In the genomic region with DNA sequence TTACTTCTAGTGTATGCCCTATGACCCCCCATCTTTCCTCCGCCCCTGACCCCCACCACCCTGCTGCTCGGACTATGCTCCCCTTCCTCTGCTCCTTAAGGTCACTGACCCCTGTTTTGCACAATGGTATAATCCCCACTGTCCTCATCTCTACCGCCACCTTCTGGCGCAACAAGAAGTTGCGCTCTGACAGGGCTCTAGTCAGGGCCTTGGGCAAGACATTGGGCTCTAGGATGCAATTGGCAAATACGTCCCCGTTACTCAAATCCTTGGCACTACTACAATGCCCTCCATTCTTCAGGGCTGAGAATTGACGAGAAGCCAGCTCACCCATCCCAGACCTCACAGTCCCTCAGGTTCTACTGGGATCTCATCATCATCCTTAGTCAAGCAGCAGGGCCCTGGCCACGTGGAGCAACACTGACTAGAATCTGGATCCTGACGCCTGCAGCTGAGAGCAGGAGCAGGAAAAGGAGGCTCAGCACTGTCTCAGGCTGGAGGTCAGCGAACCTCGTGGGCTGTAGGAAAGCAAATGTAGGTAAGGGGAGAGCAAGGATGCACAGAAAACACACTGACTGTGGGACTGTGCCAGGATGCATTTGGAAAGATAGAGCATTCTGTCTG, we compare ENCODE assay signal across 8 cellular contexts. TPM values are rescaled to one million over a fixed set of nuclear protein-coding genes. Genes with fewer than 3 reads are reported as not detected.
DNase-seq lines count a peak whose midpoint lies in the region; ATAC-seq and TF ChIP-seq lines count a peak whose summit lies in the region.

No MANE protein-coding gene starts in this region.

- ATAC-seq in GM21360 (IDR thresholded peaks at IDR 0.05; ENCODE audit: unreplicated experiment) (peak; percentile 83), HG03520 (IDR thresholded peaks at IDR 0.05; ENCODE audit: unreplicated experiment) (peak; percentile 84), heart left ventricle (peak in 2 of 4 donors; percentile 36 to 44)

- H3K27ac ChIP-seq in heart left ventricle, result no peak overlapping the region
- H3K27ac ChIP-seq in transverse colon, result no peak overlapping the region
- H3K27ac ChIP-seq in ovary, result no peak overlapping the region

- H3K27ac Mint-ChIP-seq in activated CD4-positive, alpha-beta T cell treated with anti-CD3 and anti-CD28 coated beads, Interleukin-2, amount 10 ng/mL, durations not matched to agents 7 days and 5 days, result no peak overlapping the region

- H3K4me1 Mint-ChIP-seq in activated CD4-positive, alpha-beta T cell treated with anti-CD3 and anti-CD28 coated beads, Interleukin-2, amount 10 ng/mL, durations not matched to agents 7 days and 5 days, result no peaks in the 10 kb centered on the region

- TF ChIP-seq EP300 in transverse colon (IDR thresholded peaks at IDR 0.05; ENCODE audit: low read depth), result no peak
- no peak for TF ChIP-seq EP300 in ovary (IDR thresholded peaks at IDR 0.05)

- no peaks in the 10 kb centered on the region for H3K27me3 Mint-ChIP-seq in activated CD4-positive, alpha-beta T cell treated with anti-CD3 and anti-CD28 coated beads, Interleukin-2, amount 10 ng/mL, durations not matched to agents 7 days and 5 days

- in situ Hi-C loops in transverse colon (cut with MboI; ENCODE audit: low pct_ligation_motif_present in 1 of 4, low pct_unique_long_range_greater_than_20kb in 1 of 4, low sequenced_read_pairs in 3 of 4), result no loop called here

- H3K9me3 ChIP-seq in heart left ventricle (no peaks in the 10 kb centered on the region), transverse colon (no peaks in the 10 kb centered on the region), ovary (no peaks in the 10 kb centered on the region)

- POLR2A ChIA-PET in activated CD4-positive, alpha-beta T cell treated with anti-CD3 and anti-CD28 coated beads, Interleukin-2, amount 10 ng/mL, durations not matched to agents 7 days and 5 days (lab: Charles Lee), result no interaction called here

- H3K4me1 ChIP-seq in heart left ventricle, result no peaks in the 10 kb centered on the region
- H3K4me1 ChIP-seq in transverse colon, result no peaks in the 10 kb centered on the region
- no peaks in the 10 kb centered on the region for H3K4me1 ChIP-seq in ovary (ENCODE audit: insufficient read depth)

- H3K4me3 ChIP-seq in heart left ventricle (no peak overlapping the region), transverse colon (no peak overlapping the region), ovary (no peak overlapping the region)

- DNase-seq in activated CD4-positive, alpha-beta T cell treated with anti-CD3 and anti-CD28 coated beads, Interleukin-2, amount 10 ng/mL, durations not matched to agents 7 days and 5 days, result peak; percentile 54
- no peak for DNase-seq in heart left ventricle
- peak; percentile 36 for DNase-seq in transverse colon
- no peak for DNase-seq in ovary
- DNase-seq in DMS153 treated with DMSO at 0.1 percent for 48 hours (lab: John Stamatoyannopoulos, UW; ENCODE audit: unreplicated experiment), result no peak

- peaks cover 5% of the 10 kb centered on the region for H3K9me3 Mint-ChIP-seq in activated CD4-positive, alpha-beta T cell treated with anti-CD3 and anti-CD28 coated beads, Interleukin-2, amount 10 ng/mL, durations not matched to agents 7 days and 5 days

- peak overlapping the region; percentile 20 for H3K4me3 Mint-ChIP-seq in activated CD4-positive, alpha-beta T cell treated with anti-CD3 and anti-CD28 coated beads, Interleukin-2, amount 10 ng/mL, durations not matched to agents 7 days and 5 days

- CTCF ChIA-PET in activated CD4-positive, alpha-beta T cell treated with anti-CD3 and anti-CD28 coated beads, Interleukin-2, amount 10 ng/mL, durations not matched to agents 7 days and 5 days (lab: Charles Lee), result interaction anchor here (0.7 to 2.1 kb wide), 7 partner anchors 9 to 326 kb away, joined by 3 to 8 read pairs (median 4); partner anchors contain the start of gene RGR

- no peaks in the 10 kb centered on the region for H3K36me3 Mint-ChIP-seq in activated CD4-positive, alpha-beta T cell treated with anti-CD3 and anti-CD28 coated beads, Interleukin-2, amount 10 ng/mL, durations not matched to agents 7 days and 5 days (ENCODE audit: low read depth)

- no peaks in the 10 kb centered on the region for H3K36me3 ChIP-seq in heart left ventricle
- no peaks in the 10 kb centered on the region for H3K36me3 ChIP-seq in transverse colon
- H3K36me3 ChIP-seq in ovary, result no peaks in the 10 kb centered on the region

- H3K27me3 ChIP-seq in heart left ventricle (peaks cover 0 to 3% (median 0%) of the 10 kb centered on the region in 9 donors), transverse colon (no peaks in the 10 kb centered on the region), ovary (no peaks in the 10 kb centered on the region)

- 43 to 60% (median 49%) methylated on average over 12 of the region's 12 CpGs for WGBS in heart left ventricle, 4 donors
- 50 to 54% methylated on average over 3 to 12 of the region's 12 CpGs for WGBS in transverse colon (ENCODE audit: low coverage in 1 of 2), 2 donors
- WGBS in ovary, 3 donors, result 44 to 57% (median 51%) methylated on average over 12 of the region's 12 CpGs

- TF ChIP-seq CTCF in GM12872 (IDR thresholded peaks at IDR 0.05; ENCODE audit: insufficient read depth, low read depth, low read length) (peak; percentile 78), heart left ventricle (IDR thresholded peaks at IDR 0.05) (peak in 7 of 12 donors; percentile 10 to 33 (median 18)), transverse colon (IDR thresholded peaks at IDR 0.05) (peak in 4 of 5 experiments; percentile 29 to 60 (median 40)), ovary (IDR thresholded peaks at IDR 0.05) (no peak)

- intact Hi-C loops in heart left ventricle (cut with DNase I), result no loop called here
- intact Hi-C loops in transverse colon (cut with DNase I; ENCODE audit: low total_unique reads), result no loop called here
- intact Hi-C loops in ovary (cut with DNase I), result no loop called here

- TF ChIP-seq POLR2A in heart left ventricle (IDR thresholded peaks at IDR 0.05) (no peak), transverse colon (IDR thresholded peaks at IDR 0.05) (no peak), ovary (IDR thresholded peaks at IDR 0.05) (no peak)

RNA-seq across cellular contexts. Expression of gene LRIT2, which starts 10.6 kb away (rescaled TPM):
- total RNA-seq in activated CD4-positive, alpha-beta T cell treated with anti-CD3 and anti-CD28 coated beads, Interleukin-2, amount 10 ng/mL, durations not matched to agents 7 days and 5 days, result not detected
- not detected for total RNA-seq in heart left ventricle
- not detected for polyA plus RNA-seq in heart left ventricle
- total RNA-seq in transverse colon, result not detected
- not detected for total RNA-seq in ovary
- not detected for polyA plus RNA-seq in ovary

RNA-seq across cellular contexts. Expression of gene CDHR1, which starts 20.4 kb away (rescaled TPM):
- total RNA-seq in activated CD4-positive, alpha-beta T cell treated with anti-CD3 and anti-CD28 coated beads, Interleukin-2, amount 10 ng/mL, durations not matched to agents 7 days and 5 days, result under 1 TPM in 1 of 2 experiments, not detected in 1; 0.07 TPM
- total RNA-seq in heart left ventricle (1 to 10 TPM in 2 of 9 donors, under 1 TPM in 6, not detected in 1; 0.14 to 1.3 (median 0.43) TPM), transverse colon (100 to 1,000 TPM in 2 of 4 donors, 10 to 100 TPM in 2; 42.1 to 110 (median 75.5) TPM), ovary (1 to 10 TPM in 1 of 7 donors, under 1 TPM in 6; 0.08 to 2.2 (median 0.69) TPM)
- polyA plus RNA-seq in heart left ventricle (under 1 TPM; 0.07 to 0.11 TPM), ovary (1 to 10 TPM in 1 of 2 donors, under 1 TPM in 1; 0.17 to 2.1 TPM)

RNA-seq across cellular contexts. Expression of gene LRIT1, which starts 26.6 kb away (rescaled TPM):
- not detected for total RNA-seq in activated CD4-positive, alpha-beta T cell treated with anti-CD3 and anti-CD28 coated beads, Interleukin-2, amount 10 ng/mL, durations not matched to agents 7 days and 5 days
- not detected for total RNA-seq in heart left ventricle
- polyA plus RNA-seq in heart left ventricle, result not detected
- not detected for total RNA-seq in transverse colon
- not detected for total RNA-seq in ovary
- polyA plus RNA-seq in ovary, result not detected

RNA-seq across cellular contexts. Expression of gene RGR, which starts 30.1 kb away (rescaled TPM):
- total RNA-seq in activated CD4-positive, alpha-beta T cell treated with anti-CD3 and anti-CD28 coated beads, Interleukin-2, amount 10 ng/mL, durations not matched to agents 7 days and 5 days, result not detected
- total RNA-seq in heart left ventricle (under 1 TPM in 3 of 9 donors, not detected in 6; 0.35 to 0.99 (median 0.38) TPM), transverse colon (1 to 10 TPM in 3 of 4 donors, not detected in 1; 1.1 to 6.0 (median 1.2) TPM), ovary (not detected)
- polyA plus RNA-seq in heart left ventricle (1 to 10 TPM in 1 of 2 donors, under 1 TPM in 1; 0.04 to 2.0 TPM), ovary (not detected)

RNA-seq across cellular contexts. Expression of gene GPR15LG, which starts 41.1 kb away (rescaled TPM):
- not detected for total RNA-seq in activated CD4-positive, alpha-beta T cell treated with anti-CD3 and anti-CD28 coated beads, Interleukin-2, amount 10 ng/mL, durations not matched to agents 7 days and 5 days
- total RNA-seq in heart left ventricle, result not detected
- under 1 TPM in 1 of 2 donors, not detected in 1; 0.11 TPM for polyA plus RNA-seq in heart left ventricle
- total RNA-seq in transverse colon, result 100 to 1,000 TPM; 197 to 480 (median 266) TPM
- 1 to 10 TPM in 1 of 7 donors, under 1 TPM in 1, not detected in 5; 0.31 to 3.6 TPM for total RNA-seq in ovary
- polyA plus RNA-seq in ovary, result not detected

Comparison
In these comparisons a context has a peak if more than half of its experiments do, and no peak if none do; other contexts are left out.
1. CTCF ChIP-seq: peak in GM12872 (single experiment), heart left ventricle (7 of 12) and transverse colon (4 of 5); none in ovary (0 of 3).
2. DNase-seq: peak in activated CD4-positive, alpha-beta T cell treated with anti-CD3 and anti-CD28 coated beads, Interleukin-2, amount 10 ng/mL, durations not matched to agents 7 days and 5 days (single experiment) and transverse colon (single experiment); none in heart left ventricle (0 of 5), ovary (0 of 5) and DMS153 treated with DMSO at 0.1 percent for 48 hours (single experiment).
3. RNA of gene CDHR1, which starts 20.4 kb away (total RNA-seq): 42.1 to 110 TPM in transverse colon; 0.08 to 2.2 TPM in ovary, 0.14 to 1.3 TPM in heart left ventricle and 0.07 TPM in activated CD4-positive, alpha-beta T cell treated with anti-CD3 and anti-CD28 coated beads, Interleukin-2, amount 10 ng/mL, durations not matched to agents 7 days and 5 days; every median in the first group is over 10 times any median in the second.